Comparison of ENCODE assay signal across 8 cellular contexts in genomic region chr11:82899191-82899820, GRCh38. TPM values are rescaled to one million over a fixed set of nuclear protein-coding genes. Genes with fewer than 3 reads are reported as not detected.
A peak's percentile ranks its signal among the peaks of the same experiment; 100 is the strongest.
DNase-seq lines count a peak whose midpoint lies in the region; ATAC-seq and TF ChIP-seq lines count a peak whose summit lies in the region.

No MANE protein-coding gene starts in this region.

- H3K27ac Mint-ChIP-seq in effector memory CD8-positive, alpha-beta T cell = peak overlapping the region; percentile 97
- H3K27ac Mint-ChIP-seq in osteocyte (ENCODE audit: unreplicated experiment) = peak overlapping the region; percentile 96

- peak overlapping the region; percentile 89 to 95 for H3K4me3 Mint-ChIP-seq in effector memory CD8-positive, alpha-beta T cell
- peak overlapping the region; percentile 99 for H3K4me3 Mint-ChIP-seq in osteocyte (ENCODE audit: unreplicated experiment)

- H3K9me3 ChIP-seq in PC-9 (ENCODE audit: insufficient read depth, low read depth) = no peaks in the 10 kb centered on the region

- DNase-seq in NCI-H1417 (lab: John Stamatoyannopoulos, UW) (peak in 2 of 3 experiments; percentile 47 to 57), NCI-H1417 treated with DMSO at 0.1 percent for 48 hours (lab: John Stamatoyannopoulos, UW) (no peak), PC-9 (peak in 1 of 2 experiments; percentile 23), osteocyte (ENCODE audit: extremely low spot score, unreplicated experiment) (no peak), hypothalamus (lab: John Stamatoyannopoulos, UW) (no peak), DMS114 treated with DMSO at 0.1 percent for 48 hours (lab: John Stamatoyannopoulos, UW; ENCODE audit: unreplicated experiment) (no peak)
- DNase-seq in effector memory CD8-positive, alpha-beta T cell = peak; percentile 7 to 21 (median 20)

- H3K9me2 ChIP-seq in PC-9 (ENCODE audit: insufficient read depth) = no peaks in the 10 kb centered on the region

- BruUV-seq in PC-9 (replicated peaks; lab: Mats Ljungman, UMichigan) = TSS peak; percentile 63

- peaks cover 33% of the 10 kb centered on the region for H3K79me2 ChIP-seq in PC-9 (ENCODE audit: low read depth)

- H3K4me2 ChIP-seq in PC-9 = peak overlapping the region; percentile 87

- peak overlapping the region; percentile 88 for H3K4me3 ChIP-seq in PC-9

- POLR2A ChIA-PET in PC-9 (lab: Charles Lee; ENCODE audit: unreplicated experiment) = no interaction called here

- H3K27ac ChIP-seq in PC-9 = no peak overlapping the region

- CTCF ChIA-PET in PC-9 (lab: Charles Lee) = interaction anchor here (0.7 kb wide), 1 partner anchor 206 kb away, joined by 4 read pairs; no protein-coding TSS in a partner anchor

- H2AFZ ChIP-seq in PC-9 = peak overlapping the region; percentile 98

- intact Hi-C loops in PC-9 (cut with micrococcal nuclease; ENCODE audit: unreplicated experiment) = no loop called here

- H3K36me3 ChIP-seq in PC-9 (ENCODE audit: low read depth) = no peaks in the 10 kb centered on the region

- H4K20me1 ChIP-seq in PC-9 (ENCODE audit: insufficient read depth) = no peaks in the 10 kb centered on the region

- peak; percentile 16 for ATAC-seq in effector memory CD8-positive, alpha-beta T cell (replicated peaks)
- ATAC-seq in GM19351 (IDR thresholded peaks at IDR 0.05; ENCODE audit: unreplicated experiment) = no peak

- H3F3A ChIP-seq in PC-9 (ENCODE audit: insufficient read depth, low read depth) = peaks cover 3% of the 10 kb centered on the region; the same call in 1 of the 2 replicates

- peaks cover 29 to 45% of the 10 kb centered on the region in 2 donors for H3K4me1 Mint-ChIP-seq in effector memory CD8-positive, alpha-beta T cell (ENCODE audit: low read depth in 2 of 2)
- H3K4me1 Mint-ChIP-seq in osteocyte (ENCODE audit: unreplicated experiment) = peaks cover 21% of the 10 kb centered on the region

- peaks cover 17% of the 10 kb centered on the region for H3K4me1 ChIP-seq in PC-9 (replicated peaks; ENCODE audit: insufficient read depth)

- peaks cover 26% of the 10 kb centered on the region for H3K36me3 Mint-ChIP-seq in effector memory CD8-positive, alpha-beta T cell (ENCODE audit: insufficient read depth)
- H3K36me3 Mint-ChIP-seq in osteocyte (ENCODE audit: unreplicated experiment) = no peaks in the 10 kb centered on the region

- H3K27me3 Mint-ChIP-seq in effector memory CD8-positive, alpha-beta T cell = no peaks in the 10 kb centered on the region
- H3K27me3 Mint-ChIP-seq in osteocyte (ENCODE audit: unreplicated experiment) = no peaks in the 10 kb centered on the region

- no peaks in the 10 kb centered on the region for H3K9me3 Mint-ChIP-seq in effector memory CD8-positive, alpha-beta T cell
- no peaks in the 10 kb centered on the region for H3K9me3 Mint-ChIP-seq in osteocyte (ENCODE audit: unreplicated experiment)

- H3K27me3 ChIP-seq in PC-9 (ENCODE audit: insufficient read depth, low read depth) = no peaks in the 10 kb centered on the region

- TF ChIP-seq CTCF in PC-9 (conservative IDR thresholded peaks at IDR 0.05) (no peak), osteocyte (IDR thresholded peaks at IDR 0.05) (no peak)

RNA-seq across cellular contexts. Expression of gene PRCP, which starts 0.9 kb away (rescaled TPM):
- 42.7 and 46.2 TPM in 2 replicates for total RNA-seq in PC-9 (2021)
- 55.5 and 64.5 TPM in 2 replicates for total RNA-seq in osteocyte

RNA-seq across cellular contexts. Expression of gene DDIAS, which starts 2.2 kb away (rescaled TPM):
- total RNA-seq in PC-9 (2021) = 6.1 and 12.4 TPM in 2 replicates
- total RNA-seq in osteocyte = 2.5 and 2.9 TPM in 2 replicates

Comparison
In these comparisons a context has a peak if more than half of its experiments do, and no peak if none do; other contexts are left out.
1. DNase-seq: peak in NCI-H1417 (2 of 3) and effector memory CD8-positive, alpha-beta T cell (3 of 3); none in NCI-H1417 treated with DMSO at 0.1 percent for 48 hours (single experiment), osteocyte (single experiment), hypothalamus (0 of 51) and DMS114 treated with DMSO at 0.1 percent for 48 hours (single experiment).